22 cellular contexts compared by ENCODE assay signal in the genomic region with DNA sequence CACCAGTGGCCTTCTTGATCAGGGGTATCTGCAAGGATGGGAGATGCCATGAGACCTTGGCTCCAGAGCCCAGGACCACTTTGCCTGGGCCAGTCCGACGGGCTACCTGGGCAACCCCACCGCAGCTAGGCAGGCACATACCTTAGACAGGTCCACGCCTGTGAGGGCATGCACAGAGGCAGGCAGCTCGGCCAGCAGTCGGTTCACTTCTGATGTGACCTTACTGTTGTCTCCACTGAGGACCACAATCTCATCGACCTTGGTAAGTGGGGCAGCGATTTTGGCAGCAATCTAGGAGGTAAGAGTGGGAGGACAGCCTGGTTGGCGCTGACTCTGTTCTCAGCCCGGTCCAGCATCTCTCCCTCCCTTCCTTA. TPM values are rescaled to one million over a fixed set of nuclear protein-coding genes. Genes with fewer than 3 reads are reported as not detected.
DNase-seq lines count a peak whose midpoint lies in the region; ATAC-seq, FAIRE-seq and TF ChIP-seq lines count a peak whose summit lies in the region.
"Had no signal": no experiment of that assay in that cellular context is flagged by ENCODE, and none has a peak within 500 bp of the region (broad histone marks: within the 10 kb centered on the region; RNA-seq: fewer than 3 reads in every experiment).

No MANE protein-coding gene starts in this region.

- DNase-seq in left ventricle myocardium superior (peak; percentile 6), left cardiac atrium (no peak), astrocyte (ENCODE audit: low read depth) (no peak), keratinocyte (ENCODE audit: low read depth, low spot score) (no peak), EL (no peak)
- DNase-seq in stimulated activated effector memory CD8-positive, alpha-beta T cell treated with anti-CD3 and anti-CD28 coated beads, Interleukin-12 subunit alpha, Interleukin-12 subunit beta, amount 100 ng/mL, for 72 hours (ENCODE audit: low spot score in 2 of 2), result no peak
- DNase-seq: CD8-positive, alpha-beta memory T cell; COR-L47; DMS 273 treated with DMSO at 0.1 percent for 48 hours; DMS53; DND-41; GOT3; H7; HFFc6 had no signal

- no peaks in the 10 kb centered on the region for H3K9me3 Mint-ChIP-seq in astrocyte (ENCODE audit: unreplicated experiment)
- no peaks in the 10 kb centered on the region for H3K9me3 Mint-ChIP-seq in stimulated activated effector memory CD8-positive, alpha-beta T cell treated with anti-CD3 and anti-CD28 coated beads, Interleukin-12 subunit alpha, Interleukin-12 subunit beta, amount 100 ng/mL, for 72 hours
- H3K9me3 Mint-ChIP-seq: CD8-positive, alpha-beta memory T cell; HFFc6 had no signal

- intact Hi-C loops in left ventricle myocardium superior (cut with micrococcal nuclease) (no loop called here), left cardiac atrium (cut with DNase I) (no loop called here)

- no peak overlapping the region for H3K9ac ChIP-seq in astrocyte (ENCODE audit: low read length)
- no peak overlapping the region for H3K9ac ChIP-seq in keratinocyte (ENCODE audit: control insufficient read depth, extremely low read depth, insufficient read depth, low read length)
- H3K9ac ChIP-seq: BLaER1 treated with 17β-estradiol and CSF1 and Interleukin-3, amounts not matched to agents 10 nM and 100 nM had no signal

- H3K79me2 ChIP-seq in astrocyte (ENCODE audit: insufficient read depth, low read length) (no peaks in the 10 kb centered on the region), keratinocyte (ENCODE audit: control insufficient read depth, insufficient read depth, low read length) (no peaks in the 10 kb centered on the region)

- dilution Hi-C loops in keratinocyte (cut with MboI; ENCODE audit: extremely low pct_ligation_motif_present, low sequenced_read_pairs), result no loop called here

- no peaks in the 10 kb centered on the region for H3K27me3 Mint-ChIP-seq in astrocyte (ENCODE audit: low read depth, unreplicated experiment)
- H3K27me3 Mint-ChIP-seq: B cell had no signal

- no peaks in the 10 kb centered on the region for H3K36me3 ChIP-seq in astrocyte (ENCODE audit: insufficient read depth, low read length)
- peaks cover 31 to 38% of the 10 kb centered on the region in 2 experiments for H3K36me3 ChIP-seq in keratinocyte (ENCODE audit: control insufficient read depth in 2 of 2, extremely low read depth in 1 of 2, insufficient read depth in 2 of 2, low read length in 2 of 2)

- H3K4me2 ChIP-seq in astrocyte (ENCODE audit: low read length), result no peak overlapping the region
- H3K4me2 ChIP-seq in keratinocyte (ENCODE audit: control insufficient read depth, extremely low read depth, insufficient read depth, low read depth, low read length), result peak overlapping the region; percentile 51
- H3K4me2 ChIP-seq: BLaER1 treated with 17β-estradiol and CSF1 and Interleukin-3, amounts not matched to agents 10 nM and 100 nM had no signal

- H3K4me3 Mint-ChIP-seq in astrocyte (ENCODE audit: unreplicated experiment), result no peak overlapping the region
- no peak overlapping the region for H3K4me3 Mint-ChIP-seq in stimulated activated effector memory CD8-positive, alpha-beta T cell treated with anti-CD3 and anti-CD28 coated beads, Interleukin-12 subunit alpha, Interleukin-12 subunit beta, amount 100 ng/mL, for 72 hours
- H3K4me3 Mint-ChIP-seq: B cell; CD8-positive, alpha-beta memory T cell; HFFc6 had no signal

- TF ChIP-seq CTCF in astrocyte (IDR thresholded peaks at IDR 0.05; ENCODE audit: insufficient read depth, low read depth, low read length) (no peak), keratinocyte (optimal IDR thresholded peaks at IDR 0.05 in 1 of 3, IDR thresholded peaks at IDR 0.05 in 1 of 3, conservative IDR thresholded peaks at IDR 0.05 in 1 of 3; ENCODE audit: extremely low read depth in 1 of 3, insufficient read depth in 2 of 3, low read length in 3 of 3) (no peak)

- peak overlapping the region; percentile 72 for H3K27ac Mint-ChIP-seq in astrocyte (ENCODE audit: unreplicated experiment)
- H3K27ac Mint-ChIP-seq in stimulated activated effector memory CD8-positive, alpha-beta T cell treated with anti-CD3 and anti-CD28 coated beads, Interleukin-12 subunit alpha, Interleukin-12 subunit beta, amount 100 ng/mL, for 72 hours, result peak overlapping the region; percentile 16
- H3K27ac Mint-ChIP-seq: B cell, HFFc6 had no signal

- H3K9me3 ChIP-seq in astrocyte (ENCODE audit: insufficient read depth, low read depth, low read length), result no peaks in the 10 kb centered on the region
- no peaks in the 10 kb centered on the region for H3K9me3 ChIP-seq in keratinocyte (ENCODE audit: control insufficient read depth, low read depth, low read length)
- H3K9me3 ChIP-seq: BLaER1 treated with 17β-estradiol and CSF1 and Interleukin-3, amounts not matched to agents 10 nM and 100 nM had no signal

- H3K4me1 ChIP-seq in astrocyte (ENCODE audit: insufficient read depth, low read length), result no peaks in the 10 kb centered on the region
- H3K4me1 ChIP-seq in keratinocyte (ENCODE audit: control insufficient read depth, extremely low read depth, insufficient read depth, low read length), result peaks cover 37% of the 10 kb centered on the region

- no peaks in the 10 kb centered on the region for H4K20me1 ChIP-seq in astrocyte (ENCODE audit: insufficient read depth, low read length)
- H4K20me1 ChIP-seq in keratinocyte (ENCODE audit: control insufficient read depth, extremely low read depth, insufficient read depth, low read length), result no peaks in the 10 kb centered on the region

- H3K4me1 Mint-ChIP-seq in astrocyte (ENCODE audit: low read depth, unreplicated experiment), result peaks cover 2% of the 10 kb centered on the region
- H3K4me1 Mint-ChIP-seq in stimulated activated effector memory CD8-positive, alpha-beta T cell treated with anti-CD3 and anti-CD28 coated beads, Interleukin-12 subunit alpha, Interleukin-12 subunit beta, amount 100 ng/mL, for 72 hours, result peaks cover 28% of the 10 kb centered on the region

- H3K9me1 ChIP-seq in keratinocyte (ENCODE audit: control insufficient read depth, extremely low read depth, insufficient read depth, low read length), result no peaks in the 10 kb centered on the region

- H3K27ac ChIP-seq in astrocyte (ENCODE audit: low read depth, low read length) (no peak overlapping the region), keratinocyte (ENCODE audit: control insufficient read depth, insufficient read depth, low read length) (no peak overlapping the region)
- H3K27ac ChIP-seq: BLaER1 treated with 17β-estradiol and CSF1 and Interleukin-3, amounts not matched to agents 10 nM and 100 nM had no signal

- H2AFZ ChIP-seq in astrocyte (ENCODE audit: low read depth, low read length) (no peak overlapping the region), keratinocyte (ENCODE audit: control insufficient read depth, low read length) (no peak overlapping the region)

- H3K36me3 Mint-ChIP-seq in astrocyte (ENCODE audit: low read depth, unreplicated experiment), result peaks cover 27% of the 10 kb centered on the region
- H3K36me3 Mint-ChIP-seq in stimulated activated effector memory CD8-positive, alpha-beta T cell treated with anti-CD3 and anti-CD28 coated beads, Interleukin-12 subunit alpha, Interleukin-12 subunit beta, amount 100 ng/mL, for 72 hours, result peaks cover 56% of the 10 kb centered on the region

- ATAC-seq in left ventricle myocardium superior (peak; percentile 21), left cardiac atrium (no peak), GM18909 (IDR thresholded peaks at IDR 0.05; ENCODE audit: poor library complexity, unreplicated experiment) (no peak), GM21529 (IDR thresholded peaks at IDR 0.05; ENCODE audit: unreplicated experiment) (no peak)
- ATAC-seq in stimulated activated effector memory CD8-positive, alpha-beta T cell treated with anti-CD3 and anti-CD28 coated beads, Interleukin-12 subunit alpha, Interleukin-12 subunit beta, amount 100 ng/mL, for 72 hours, result no peak
- ATAC-seq: HCT116 had no signal

- H3K4me3 ChIP-seq in astrocyte (ENCODE audit: insufficient read depth, low read depth, low read length), result no peak overlapping the region
- H3K4me3 ChIP-seq in keratinocyte (ENCODE audit: control insufficient read depth in 2 of 3, extremely low read depth in 1 of 3, insufficient read depth in 2 of 3, low read depth in 1 of 3, low read length in 3 of 3), result peak overlapping the region in 1 of 3 experiments; percentile 26
- H3K4me3 ChIP-seq: BLaER1 treated with 17β-estradiol and CSF1 and Interleukin-3, amounts not matched to agents 10 nM and 100 nM had no signal

- H3K27me3 ChIP-seq in astrocyte (ENCODE audit: insufficient read depth, low read length), result no peaks in the 10 kb centered on the region
- no peaks in the 10 kb centered on the region for H3K27me3 ChIP-seq in keratinocyte (ENCODE audit: control insufficient read depth, extremely low read depth, insufficient read depth, low read length)
- H3K27me3 ChIP-seq: BLaER1 treated with 17β-estradiol and CSF1 and Interleukin-3, amounts not matched to agents 10 nM and 100 nM had no signal

- no peak for FAIRE-seq in astrocyte (lab: Jason Lieb, UNC)
- peak; percentile 75 for FAIRE-seq in keratinocyte (lab: Jason Lieb, UNC)
- FAIRE-seq: G401.6, GM12892, GM18507 had no signal

RNA-seq across cellular contexts. Expression of a gene that starts 17.0 kb away (rescaled TPM):
- total RNA-seq in left ventricle myocardium superior (108 TPM), left cardiac atrium (100 to 1,000 TPM in 1 of 2 donors, 10 to 100 TPM in 1; 89.9 to 107 TPM), astrocyte (84.4 and 87.3 TPM in 2 replicates)
- 50.7 to 79.4 TPM (median 67.2 TPM) in 3 replicates for polyA plus RNA-seq in keratinocyte
- polyA plus RNA-seq in keratinocyte (2011; ENCODE audit: low read depth), result 40.9 TPM
- 64.5 and 90.7 TPM in 2 replicates for polyA plus RNA-seq in keratinocyte (2011; cell fraction: cytosol; rRNA removed)
- polyA plus RNA-seq in keratinocyte (2011; cell fraction: nucleus; rRNA removed), result 53.1 and 62.0 TPM in 2 replicates
- polyA plus RNA-seq in keratinocyte (2012; ENCODE audit: low replicate concordance), result 20.8 and 84.9 TPM in 2 replicates
- 85.8 to 208 TPM (median 114 TPM) in 3 replicates for polyA minus RNA-seq in keratinocyte
- 87.1 TPM for polyA minus RNA-seq in keratinocyte (2011; cell fraction: cytosol; rRNA and poly(A)+ RNA removed)
- 20.3 and 33.7 TPM in 2 replicates for polyA minus RNA-seq in keratinocyte (2011; cell fraction: nucleus; rRNA and poly(A)+ RNA removed)

RNA-seq across cellular contexts. Expression of a gene that starts 22.3 kb away (rescaled TPM):
- total RNA-seq in left ventricle myocardium superior (3.8 TPM), left cardiac atrium (1 to 10 TPM; 2.8 to 3.7 TPM), astrocyte (4.3 and 4.5 TPM in 2 replicates)
- polyA plus RNA-seq in keratinocyte, result 1.7 to 4.0 TPM (median 3.4 TPM) in 3 replicates
- 1.1 TPM for polyA plus RNA-seq in keratinocyte (2011; ENCODE audit: low read depth)
- 1.9 TPM in 2 replicates for polyA plus RNA-seq in keratinocyte (2011; cell fraction: cytosol; rRNA removed)
- polyA plus RNA-seq in keratinocyte (2011; cell fraction: nucleus; rRNA removed), result 2.8 and 3.0 TPM in 2 replicates
- polyA plus RNA-seq in keratinocyte (2012; ENCODE audit: low replicate concordance), result 1.0 and 2.6 TPM in 2 replicates
- polyA minus RNA-seq in keratinocyte, result 0.89 to 4.7 TPM (median 3.5 TPM) in 3 replicates
- 1.3 TPM for polyA minus RNA-seq in keratinocyte (2011; cell fraction: cytosol; rRNA and poly(A)+ RNA removed)
- polyA minus RNA-seq in keratinocyte (2011; cell fraction: nucleus; rRNA and poly(A)+ RNA removed), result 0.70 and 0.95 TPM in 2 replicates

RNA-seq across cellular contexts. Expression of a gene that starts 25.7 kb away (rescaled TPM):
- total RNA-seq in left ventricle myocardium superior, result 34.1 TPM
- 10 to 100 TPM; 29.0 to 30.2 TPM for total RNA-seq in left cardiac atrium
- 38.2 and 38.4 TPM in 2 replicates for total RNA-seq in astrocyte
- 46.5 to 63.3 TPM (median 60.6 TPM) in 3 replicates for polyA plus RNA-seq in keratinocyte
- 39.8 TPM for polyA plus RNA-seq in keratinocyte (2011; ENCODE audit: low read depth)
- 45.9 and 51.3 TPM in 2 replicates for polyA plus RNA-seq in keratinocyte (2011; cell fraction: cytosol; rRNA removed)
- polyA plus RNA-seq in keratinocyte (2011; cell fraction: nucleus; rRNA removed), result 52.7 and 62.4 TPM in 2 replicates
- polyA plus RNA-seq in keratinocyte (2012; ENCODE audit: low replicate concordance), result 39.5 and 42.5 TPM in 2 replicates
- polyA minus RNA-seq in keratinocyte, result 69.9 to 97.5 TPM (median 83.5 TPM) in 3 replicates
- 48.3 TPM for polyA minus RNA-seq in keratinocyte (2011; cell fraction: cytosol; rRNA and poly(A)+ RNA removed)
- 19.4 and 24.8 TPM in 2 replicates for polyA minus RNA-seq in keratinocyte (2011; cell fraction: nucleus; rRNA and poly(A)+ RNA removed)

RNA-seq across cellular contexts. Expression of a gene that starts 38.0 kb away (rescaled TPM):
- total RNA-seq in left ventricle myocardium superior (16.8 TPM), left cardiac atrium (10 to 100 TPM; 15.7 to 18.8 TPM), astrocyte (51.4 and 53.0 TPM in 2 replicates)
- 5.1 to 25.3 TPM (median 6.5 TPM) in 3 replicates for polyA plus RNA-seq in keratinocyte
- 15.5 TPM for polyA plus RNA-seq in keratinocyte (2011; ENCODE audit: low read depth)
- 19.1 and 22.7 TPM in 2 replicates for polyA plus RNA-seq in keratinocyte (2011; cell fraction: cytosol; rRNA removed)
- 31.0 and 31.6 TPM in 2 replicates for polyA plus RNA-seq in keratinocyte (2011; cell fraction: nucleus; rRNA removed)
- 16.7 and 23.0 TPM in 2 replicates for polyA plus RNA-seq in keratinocyte (2012; ENCODE audit: low replicate concordance)
- polyA minus RNA-seq in keratinocyte, result 22.8 to 66.0 TPM (median 28.3 TPM) in 3 replicates
- 24.0 TPM for polyA minus RNA-seq in keratinocyte (2011; cell fraction: cytosol; rRNA and poly(A)+ RNA removed)
- 20.3 and 28.2 TPM in 2 replicates for polyA minus RNA-seq in keratinocyte (2011; cell fraction: nucleus; rRNA and poly(A)+ RNA removed)
